Comparison of ENCODE assay signal across 8 cellular contexts in genomic region chr12:54579696-54580333, GRCh38. TPM values are rescaled to one million over a fixed set of nuclear protein-coding genes. Genes with fewer than 3 reads are reported as not detected.
DNase-seq lines count a peak whose midpoint lies in the region; ATAC-seq, FAIRE-seq and TF ChIP-seq lines count a peak whose summit lies in the region.

No MANE protein-coding gene starts in this region.

- BruUV-seq in endothelial cell of umbilical vein (replicated peaks; lab: Mats Ljungman, UMichigan), result no TSS peak

- peak; percentile 98 for ATAC-seq in GM18907 (IDR thresholded peaks at IDR 0.05; ENCODE audit: unreplicated experiment)
- peak; percentile 87 for ATAC-seq in HG03097 (IDR thresholded peaks at IDR 0.05; ENCODE audit: low FRiP score, unreplicated experiment)

- TF ChIP-seq CTCF in C4-2B (conservative IDR thresholded peaks at IDR 0.05) (peak; percentile 99), endothelial cell of umbilical vein (IDR thresholded peaks at IDR 0.05; ENCODE audit: extremely low read depth in 1 of 2, insufficient read depth in 1 of 2, low read depth in 1 of 2, low read length in 2 of 2) (peak; percentile 95 to 99)

- no peaks in the 10 kb centered on the region for H4K20me1 ChIP-seq in endothelial cell of umbilical vein (replicated peaks; ENCODE audit: control insufficient read depth, extremely low read depth, insufficient read depth, low read length)

- H3K27me3 ChIP-seq in endothelial cell of umbilical vein (ENCODE audit: control insufficient read depth in 2 of 2, insufficient read depth in 2 of 2, low read length in 2 of 2) (peaks cover 2 to 8% of the 10 kb centered on the region in 2 experiments), mucosa of stomach (ENCODE audit: control insufficient read depth, insufficient read depth, low read length) (peaks cover 8% of the 10 kb centered on the region)

- no peak overlapping the region for H3K9ac ChIP-seq in endothelial cell of umbilical vein (replicated peaks; ENCODE audit: extremely low read depth, insufficient read depth, low read length)
- H3K9ac ChIP-seq in mucosa of stomach (ENCODE audit: low read length), result peak overlapping the region; percentile 12

- no peak overlapping the region for H2AFZ ChIP-seq in endothelial cell of umbilical vein (ENCODE audit: low read depth, low read length)

- H3K4me3 ChIP-seq in endothelial cell of umbilical vein (replicated peaks in 1 of 3; ENCODE audit: insufficient read depth in 1 of 3, low read depth in 1 of 3, low read length in 3 of 3), result no peak overlapping the region
- no peak overlapping the region for H3K4me3 ChIP-seq in mucosa of stomach (ENCODE audit: low read length)

- dilution Hi-C loops in endothelial cell of umbilical vein (cut with MboI; ENCODE audit: extremely low pct_ligation_motif_present, low sequenced_read_pairs), result no loop called here

- no peak for TF ChIP-seq POLR2A in endothelial cell of umbilical vein (IDR thresholded peaks at IDR 0.05; ENCODE audit: low read depth, low read length)

- DNase-seq in NCI-H748 (lab: John Stamatoyannopoulos, UW; ENCODE audit: unreplicated experiment), result peak; percentile 73
- DNase-seq in activated CD8-positive, alpha-beta memory T cell treated with anti-CD3 and anti-CD28 coated beads for 1 hour (ENCODE audit: extremely low read depth in 1 of 2, low read depth in 1 of 2), result peak; percentile 46 to 68
- peak; percentile 68 for DNase-seq in endothelial cell of umbilical vein (ENCODE audit: low read depth, low spot score)
- DNase-seq in stimulated activated CD8-positive, alpha-beta memory T cell treated with anti-CD3 and anti-CD28 coated beads, Interleukin-7, amount 100 ng/mL, for 1 hour (ENCODE audit: low read depth in 2 of 2), result peak; percentile 63 to 74

- H3K4me1 ChIP-seq in endothelial cell of umbilical vein (ENCODE audit: control insufficient read depth, extremely low read depth, insufficient read depth, low read length) (no peaks in the 10 kb centered on the region), mucosa of stomach (ENCODE audit: control insufficient read depth, insufficient read depth, low read length) (peaks cover 8% of the 10 kb centered on the region)

- H3K27ac ChIP-seq in C4-2B (no peak overlapping the region), endothelial cell of umbilical vein (ENCODE audit: insufficient read depth, low read depth, low read length) (no peak overlapping the region)

- peak; percentile 82 for FAIRE-seq in endothelial cell of umbilical vein (lab: Jason Lieb, UNC)

- CTCF ChIA-PET in endothelial cell of umbilical vein (lab: Charles Lee), result interaction anchor here (0.8 to 4.4 kb wide), 14 partner anchors 11 to 180 kb away, joined by 4 to 30 read pairs (median 5); no protein-coding TSS in a partner anchor

- H3K79me2 ChIP-seq in endothelial cell of umbilical vein (ENCODE audit: control insufficient read depth, insufficient read depth, low read length), result no peaks in the 10 kb centered on the region

- H3K9me1 ChIP-seq in endothelial cell of umbilical vein (replicated peaks; ENCODE audit: control insufficient read depth, extremely low read depth, insufficient read depth, low read length), result no peaks in the 10 kb centered on the region

- POLR2A ChIA-PET in endothelial cell of umbilical vein (lab: Charles Lee), result no interaction called here

- H3K9me3 ChIP-seq in endothelial cell of umbilical vein (replicated peaks; ENCODE audit: control insufficient read depth, insufficient read depth, low read length), result no peaks in the 10 kb centered on the region
- no peaks in the 10 kb centered on the region for H3K9me3 ChIP-seq in mucosa of stomach (ENCODE audit: control insufficient read depth, low read length)

- intact Hi-C loops in endothelial cell of umbilical vein (cut with micrococcal nuclease), result no loop called here

- no peak overlapping the region for H3K4me2 ChIP-seq in endothelial cell of umbilical vein (ENCODE audit: insufficient read depth, low read length)

- no peaks in the 10 kb centered on the region for H3K36me3 ChIP-seq in endothelial cell of umbilical vein (ENCODE audit: control insufficient read depth in 2 of 2, extremely low read depth in 1 of 2, insufficient read depth in 2 of 2, low read length in 2 of 2)
- no peaks in the 10 kb centered on the region for H3K36me3 ChIP-seq in mucosa of stomach (ENCODE audit: control insufficient read depth, insufficient read depth, low read length)

TF ChIP-seq in endothelial cell of umbilical vein, 7 proteins besides CTCF, POLR2A, EP300 and RAD21:
- TF ChIP-seq FOS (IDR thresholded peaks at IDR 0.05; ENCODE audit: borderline replicate concordance, insufficient read depth, low read length) (no peak), MAX (IDR thresholded peaks at IDR 0.05; ENCODE audit: insufficient read depth, insufficient read length) (no peak), EZH2 (IDR thresholded peaks at IDR 0.05; ENCODE audit: borderline replicate concordance, low read depth, low read length, severe bottlenecking) (no peak), POLR2AphosphoS5 (IDR thresholded peaks at IDR 0.05; ENCODE audit: insufficient read depth, low read depth, low read length) (no peak)
TF ChIP-seq in endothelial cell of umbilical vein: peak in this region for 0.

RNA-seq across cellular contexts. Expression of gene PPP1R1A, which starts 8.6 kb away (rescaled TPM):
- not detected in 2 replicates for total RNA-seq in endothelial cell of umbilical vein
- polyA plus RNA-seq in endothelial cell of umbilical vein, result not detected in 2 replicates
- not detected in 2 replicates for polyA plus RNA-seq in endothelial cell of umbilical vein (2011; cell fraction: cytosol; rRNA removed)
- not detected in 2 replicates for polyA plus RNA-seq in endothelial cell of umbilical vein (2011; cell fraction: nucleus; rRNA removed)
- not detected in 2 replicates for polyA plus RNA-seq in endothelial cell of umbilical vein (2012)
- not detected in 2 replicates for polyA minus RNA-seq in endothelial cell of umbilical vein
- not detected for polyA minus RNA-seq in endothelial cell of umbilical vein (2011; cell fraction: cytosol; rRNA and poly(A)+ RNA removed)
- polyA minus RNA-seq in endothelial cell of umbilical vein (2011; cell fraction: nucleus; rRNA and poly(A)+ RNA removed), result not detected in 2 replicates

RNA-seq across cellular contexts. Expression of gene PDE1B, which starts 30.4 kb away (rescaled TPM):
- total RNA-seq in endothelial cell of umbilical vein, result not detected in 2 replicates
- polyA plus RNA-seq in endothelial cell of umbilical vein, result not detected in 2 replicates
- not detected in 2 replicates for polyA plus RNA-seq in endothelial cell of umbilical vein (2011; cell fraction: cytosol; rRNA removed)
- 0.07 TPM in 1 of 2 replicates, not detected in the other for polyA plus RNA-seq in endothelial cell of umbilical vein (2011; cell fraction: nucleus; rRNA removed)
- 0.07 TPM in 1 of 2 replicates, not detected in the other for polyA plus RNA-seq in endothelial cell of umbilical vein (2012)
- not detected in 2 replicates for polyA minus RNA-seq in endothelial cell of umbilical vein
- polyA minus RNA-seq in endothelial cell of umbilical vein (2011; cell fraction: cytosol; rRNA and poly(A)+ RNA removed), result not detected
- not detected in 2 replicates for polyA minus RNA-seq in endothelial cell of umbilical vein (2011; cell fraction: nucleus; rRNA and poly(A)+ RNA removed)

RNA-seq across cellular contexts. Expression of gene LACRT, which starts 54.9 kb away (rescaled TPM):
- total RNA-seq in endothelial cell of umbilical vein, result not detected in 2 replicates
- not detected in 2 replicates for polyA plus RNA-seq in endothelial cell of umbilical vein
- polyA plus RNA-seq in endothelial cell of umbilical vein (2011; cell fraction: cytosol; rRNA removed), result not detected in 2 replicates
- not detected in 2 replicates for polyA plus RNA-seq in endothelial cell of umbilical vein (2011; cell fraction: nucleus; rRNA removed)
- polyA plus RNA-seq in endothelial cell of umbilical vein (2012), result not detected in 2 replicates
- polyA minus RNA-seq in endothelial cell of umbilical vein, result not detected in 2 replicates
- polyA minus RNA-seq in endothelial cell of umbilical vein (2011; cell fraction: cytosol; rRNA and poly(A)+ RNA removed), result not detected
- polyA minus RNA-seq in endothelial cell of umbilical vein (2011; cell fraction: nucleus; rRNA and poly(A)+ RNA removed), result not detected in 2 replicates
